In the genomic region with DNA sequence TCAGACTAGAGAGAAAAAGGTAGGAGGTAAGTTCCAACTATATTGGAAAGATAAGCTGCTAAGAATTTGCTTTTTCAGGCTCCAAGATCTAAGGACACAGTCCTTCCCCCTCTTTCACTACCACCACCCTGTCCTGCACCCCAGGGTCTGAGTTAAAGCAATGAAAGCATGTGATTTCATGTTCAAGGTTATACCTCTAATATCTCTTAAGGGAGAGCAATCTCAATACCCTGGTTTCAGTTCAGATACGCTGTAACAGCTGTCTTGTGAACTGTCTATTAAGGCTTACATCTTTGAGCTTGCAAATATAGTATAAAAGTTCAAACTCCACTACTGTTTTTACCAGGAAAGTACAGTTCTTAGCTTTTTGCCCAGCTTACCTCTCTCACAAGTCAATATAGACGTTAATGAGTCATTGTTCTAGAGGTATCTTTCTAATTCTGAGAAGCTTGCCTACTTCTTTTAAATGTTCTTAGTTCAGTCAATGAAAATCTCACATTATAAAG, we compare ENCODE assay signal across 21 cellular contexts.
"Had no signal": no experiment of that assay in that cellular context is flagged by ENCODE, and none has a peak within 500 bp of the region (broad histone marks: within the 10 kb centered on the region; RNA-seq: fewer than 3 reads in every experiment).

No MANE protein-coding gene starts in this region.

- H3K27me3 ChIP-seq: gastrocnemius medialis, right atrium auricular region, vagina had no signal

- H3K9me3 ChIP-seq: gastrocnemius medialis, lower lobe of right lung, prostate gland, right atrium auricular region, sigmoid colon, suprapubic skin, transverse colon, vagina had no signal

- H3K9me3 Mint-ChIP-seq: nephron; stimulated activated naive CD8-positive, alpha-beta T cell treated with anti-CD3 and anti-CD28 coated beads, Interleukin-15, amount 100 ng/mL, for 72 hours had no signal

- H3K4me1 ChIP-seq: prostate gland had no signal

- H3K36me3 ChIP-seq: gastrocnemius medialis, lower lobe of right lung, prostate gland, right atrium auricular region, sigmoid colon, suprapubic skin, transverse colon, vagina had no signal

- DNase-seq: cortex of kidney; dorsolateral prefrontal cortex; effector CD4-positive, alpha-beta T cell; foreskin fibroblast; gastrocnemius medialis; head of caudate nucleus; left ventricle myocardium superior; lower lobe of right lung; nucleus accumbens; sigmoid colon; stimulated activated CD4-positive, alpha-beta T cell treated with anti-CD3 and anti-CD28 coated beads, Interleukin-4, amount 100 ng/mL, for 4 hours; stimulated activated naive CD4-positive, alpha-beta T cell; stimulated activated naive CD8-positive, alpha-beta T cell treated with anti-CD3 and anti-CD28 coated beads, Interleukin-15, amount 100 ng/mL, for 72 hours; transverse colon had no signal

- H3K27ac ChIP-seq: dorsolateral prefrontal cortex, epithelial cell of prostate, gastrocnemius medialis, lower lobe of right lung, prostate gland, right atrium auricular region, sigmoid colon, suprapubic skin, transverse colon, vagina had no signal

- H3K4me3 Mint-ChIP-seq: stimulated activated naive CD8-positive, alpha-beta T cell treated with anti-CD3 and anti-CD28 coated beads, Interleukin-15, amount 100 ng/mL, for 72 hours had no signal

- H3K27ac Mint-ChIP-seq: nephron; stimulated activated naive CD8-positive, alpha-beta T cell treated with anti-CD3 and anti-CD28 coated beads, Interleukin-15, amount 100 ng/mL, for 72 hours had no signal

- ATAC-seq: esophagus mucosa; gastrocnemius medialis; left ventricle myocardium superior; lower lobe of right lung; stimulated activated naive CD8-positive, alpha-beta T cell treated with anti-CD3 and anti-CD28 coated beads, Interleukin-15, amount 100 ng/mL, for 72 hours had no signal

- H3K4me3 ChIP-seq: dorsolateral prefrontal cortex, gastrocnemius medialis, lower lobe of right lung, prostate gland, right atrium auricular region, sigmoid colon, suprapubic skin, transverse colon, vagina had no signal
